1 cellular context compared by ENCODE assay signal in genomic region chr13:24035411-24035810, GRCh38.
TF ChIP-seq lines count a peak whose summit lies in the region.

No MANE protein-coding gene starts in this region.

TF ChIP-seq in GM23338, 12 proteins besides CTCF, POLR2A, EP300 and RAD21 (continued from another document):
- no peak for TF ChIP-seq ZNF462 (CRISPR knock-in tag; IDR thresholded peaks at IDR 0.05)
- no peak for TF ChIP-seq NANOG (IDR thresholded peaks at IDR 0.05; ENCODE audit: borderline replicate concordance)
- no peak for TF ChIP-seq JUNB (IDR thresholded peaks at IDR 0.05; ENCODE audit: unreplicated experiment)
- TF ChIP-seq ZNF114 (CRISPR knock-in tag; IDR thresholded peaks at IDR 0.05), result no peak
- TF ChIP-seq CREB1 (CRISPR knock-in tag; IDR thresholded peaks at IDR 0.05; ENCODE audit: low read depth), result no peak
- no peak for TF ChIP-seq POLR2AphosphoS5 (IDR thresholded peaks at IDR 0.05; ENCODE audit: low read depth)
- TF ChIP-seq ZNF331 (CRISPR knock-in tag; IDR thresholded peaks at IDR 0.05; ENCODE audit: low read depth), result no peak
- TF ChIP-seq, protein P1, sequence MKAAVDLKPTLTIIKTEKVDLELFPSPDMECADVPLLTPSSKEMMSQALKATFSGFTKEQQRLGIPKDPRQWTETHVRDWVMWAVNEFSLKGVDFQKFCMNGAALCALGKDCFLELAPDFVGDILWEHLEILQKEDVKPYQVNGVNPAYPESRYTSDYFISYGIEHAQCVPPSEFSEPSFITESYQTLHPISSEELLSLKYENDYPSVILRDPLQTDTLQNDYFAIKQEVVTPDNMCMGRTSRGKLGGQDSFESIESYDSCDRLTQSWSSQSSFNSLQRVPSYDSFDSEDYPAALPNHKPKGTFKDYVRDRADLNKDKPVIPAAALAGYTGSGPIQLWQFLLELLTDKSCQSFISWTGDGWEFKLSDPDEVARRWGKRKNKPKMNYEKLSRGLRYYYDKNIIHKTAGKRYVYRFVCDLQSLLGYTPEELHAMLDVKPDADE (IDR thresholded peaks at IDR 0.05), result no peak
- no peak for TF ChIP-seq EZH2phosphoT487 (IDR thresholded peaks at IDR 0.05; ENCODE audit: unreplicated experiment)
TF ChIP-seq in GM23338: peak in this region for 0.
